In the genomic region with DNA sequence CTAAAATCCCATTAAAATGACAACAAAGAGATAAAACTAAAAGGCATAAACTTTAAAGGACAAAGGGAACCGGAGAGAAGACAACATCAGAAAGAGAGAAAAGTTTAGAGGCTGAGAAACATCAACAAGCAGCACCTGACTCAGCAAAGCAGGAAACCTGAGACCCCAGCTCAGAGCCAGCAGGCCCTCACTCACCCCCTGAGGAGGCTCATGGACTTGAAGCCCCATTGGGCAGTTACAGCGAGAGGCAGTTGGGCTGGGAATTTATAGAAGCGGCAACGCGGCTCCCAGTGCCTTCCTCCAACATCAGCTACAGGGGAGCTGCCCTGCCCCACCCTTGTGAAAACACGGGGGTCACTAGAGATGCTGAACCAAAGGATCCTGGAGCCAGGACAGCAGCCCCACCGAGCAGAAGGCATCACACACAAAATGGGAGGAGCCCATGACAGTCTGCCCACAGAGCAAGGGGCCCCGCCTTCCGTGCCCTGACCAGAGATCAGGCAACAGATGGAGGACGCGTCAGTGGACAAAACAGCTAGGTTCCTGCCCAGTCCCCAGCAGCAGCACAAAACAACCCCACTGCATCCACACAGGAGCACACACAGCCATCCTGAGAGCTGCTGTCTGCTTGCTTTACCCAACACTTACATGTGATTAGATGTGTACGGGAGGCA, we compare ENCODE assay signal across 1 cellular context.
TF ChIP-seq lines count a peak whose summit lies in the region.

No MANE protein-coding gene starts in this region.

TF ChIP-seq in K562, 482 proteins besides CTCF, POLR2A, EP300 and RAD21:
- TF ChIP-seq ZKSCAN8 (CRISPR knock-in tag; IDR thresholded peaks at IDR 0.05) (no peak), ZNF280B (CRISPR knock-in tag; IDR thresholded peaks at IDR 0.05) (no peak)
- TF ChIP-seq, protein P1, sequence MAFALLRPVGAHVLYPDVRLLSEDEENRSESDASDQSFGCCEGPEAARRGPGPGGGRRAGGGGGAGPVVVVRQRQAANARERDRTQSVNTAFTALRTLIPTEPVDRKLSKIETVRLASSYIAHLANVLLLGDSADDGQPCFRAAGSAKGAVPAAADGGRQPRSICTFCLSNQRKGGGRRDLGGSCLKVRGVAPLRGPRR (CRISPR knock-in tag; IDR thresholded peaks at IDR 0.05): no peak
TF ChIP-seq in K562: peak in this region for 0.
